Comparison of ENCODE assay signal across 33 cellular contexts in genomic region chr7:47517821-47518480, GRCh38.
DNase-seq lines count a peak whose midpoint lies in the region; ATAC-seq and TF ChIP-seq lines count a peak whose summit lies in the region.
"Had no signal": no experiment of that assay in that cellular context is flagged by ENCODE, and none has a peak within 500 bp of the region (broad histone marks: within the 10 kb centered on the region; RNA-seq: fewer than 3 reads in every experiment).

No MANE protein-coding gene starts in this region.

- peaks cover 37% of the 10 kb centered on the region for H3K4me1 Mint-ChIP-seq in endodermal cell
- H3K4me1 Mint-ChIP-seq in nephron = peaks cover 37% of the 10 kb centered on the region
- no peaks in the 10 kb centered on the region for H3K4me1 Mint-ChIP-seq in activated T-helper 17 cell treated with anti-CD3 and anti-CD28 coated beads, Interleukin-2, amount 50 U/mL, for 72 hours
- H3K4me1 Mint-ChIP-seq: stimulated activated effector memory CD8-positive, alpha-beta T cell treated with anti-CD3 and anti-CD28 coated beads, Interleukin-12 subunit alpha, Interleukin-12 subunit beta, amount 100 ng/mL, for 72 hours had no signal

- H3K4me3 Mint-ChIP-seq in endodermal cell = no peak overlapping the region
- no peak overlapping the region for H3K4me3 Mint-ChIP-seq in nephron
- no peak overlapping the region for H3K4me3 Mint-ChIP-seq in activated T-helper 17 cell treated with anti-CD3 and anti-CD28 coated beads, Interleukin-2, amount 50 U/mL, for 72 hours
- H3K4me3 Mint-ChIP-seq: activated naive CD4-positive, alpha-beta T cell treated with anti-CD3 and anti-CD28 coated beads for 36 hours; effector memory CD8-positive, alpha-beta T cell; stimulated activated effector memory CD8-positive, alpha-beta T cell treated with anti-CD3 and anti-CD28 coated beads, Interleukin-12 subunit alpha, Interleukin-12 subunit beta, amount 100 ng/mL, for 72 hours had no signal

- H3K27ac ChIP-seq in GM23248 = peak overlapping the region; percentile 83
- H3K27ac ChIP-seq in endodermal cell (ENCODE audit: low read depth, low read length) = no peak overlapping the region
- peak overlapping the region; percentile 21 for H3K27ac ChIP-seq in subcutaneous abdominal adipose tissue (ENCODE audit: low read depth, low read length)
- H3K27ac ChIP-seq: colonic mucosa, suprapubic skin, WERI-Rb-1 had no signal

- H3K27me3 Mint-ChIP-seq in endodermal cell (ENCODE audit: insufficient read depth) (no peaks in the 10 kb centered on the region), nephron (ENCODE audit: low read depth) (no peaks in the 10 kb centered on the region)
- H3K27me3 Mint-ChIP-seq in activated T-helper 17 cell treated with anti-CD3 and anti-CD28 coated beads, Interleukin-2, amount 50 U/mL, for 72 hours = no peaks in the 10 kb centered on the region
- H3K27me3 Mint-ChIP-seq: effector memory CD8-positive, alpha-beta T cell had no signal

- in situ Hi-C loops in GM23248 (cut with MboI) = no loop called here

- H3K9me3 Mint-ChIP-seq in endodermal cell (no peaks in the 10 kb centered on the region), nephron (no peaks in the 10 kb centered on the region)
- H3K9me3 Mint-ChIP-seq in activated T-helper 17 cell treated with anti-CD3 and anti-CD28 coated beads, Interleukin-2, amount 50 U/mL, for 72 hours = no peaks in the 10 kb centered on the region
- H3K9me3 Mint-ChIP-seq: activated naive CD4-positive, alpha-beta T cell treated with anti-CD3 and anti-CD28 coated beads for 36 hours had no signal

- H3K9ac ChIP-seq in GM23248 (peak overlapping the region; percentile 63; the same call in 1 of the 2 replicates), endodermal cell (ENCODE audit: extremely low read depth, low read length, poor library complexity, severe bottlenecking) (no peak overlapping the region), subcutaneous abdominal adipose tissue (ENCODE audit: low read length in 5 of 5) (no peak overlapping the region)

- DNase-seq in GM23248 = no peak
- no peak for DNase-seq in endodermal cell
- no peak for DNase-seq in mucosa of gallbladder (ENCODE audit: low spot score)
- DNase-seq: activated CD4-positive, alpha-beta T cell treated with anti-CD3 and anti-CD28 coated beads, Interleukin-2, amount 50 U/mL, for 1 hour; activated naive CD4-positive, alpha-beta T cell treated with anti-CD3 and anti-CD28 coated beads for 36 hours; amygdala; colonic mucosa; effector memory CD8-positive, alpha-beta T cell; H7; head of caudate nucleus; kidney glomerular epithelial cell; NCI-H1105; NCI-H1930; NCI-H526; NK-92 treated with Interleukin-12 subunit alpha and Interleukin-12 subunit beta, amount 100 ng/mL, for 24 hours; occipital lobe; SIG-M5; stimulated activated CD4-positive, alpha-beta T cell treated with anti-CD3 and anti-CD28 coated beads, Interleukin-12 subunit alpha, Interleukin-12 subunit beta, amount 100 ng/mL, for 4 hours; stimulated activated CD4-positive, alpha-beta T cell treated with anti-CD3 and anti-CD28 coated beads, Interleukin-4, amount 100 ng/mL, for 24 hours; SW 1271; T-helper 9 cell had no signal

- H2AFZ ChIP-seq in GM23248 = no peak overlapping the region

- no peaks in the 10 kb centered on the region for H3K9me3 ChIP-seq in GM23248 (ENCODE audit: low read depth)
- no peaks in the 10 kb centered on the region for H3K9me3 ChIP-seq in endodermal cell (ENCODE audit: control insufficient read depth, low read length)
- H3K9me3 ChIP-seq in subcutaneous abdominal adipose tissue (ENCODE audit: control insufficient read depth in 5 of 5, low read length in 5 of 5) = no peaks in the 10 kb centered on the region
- H3K9me3 ChIP-seq: BLaER1 treated with 17β-estradiol and CSF1 and Interleukin-3, amounts not matched to agents 10 nM and 100 nM; colonic mucosa; right atrium auricular region; suprapubic skin had no signal

- H3K9me2 ChIP-seq in GM23248 (ENCODE audit: insufficient read depth) = no peaks in the 10 kb centered on the region; the same call in 1 of the 2 replicates

- H3K36me3 ChIP-seq in GM23248 (ENCODE audit: low read depth) (no peaks in the 10 kb centered on the region), endodermal cell (ENCODE audit: control insufficient read depth, insufficient read depth, low read length) (no peaks in the 10 kb centered on the region), subcutaneous abdominal adipose tissue (ENCODE audit: control insufficient read depth in 5 of 5, insufficient read depth in 5 of 5, low read length in 5 of 5) (peaks cover 0 to 17% (median 3%) of the 10 kb centered on the region in 5 donors)
- H3K36me3 ChIP-seq: colonic mucosa, right atrium auricular region, suprapubic skin, WERI-Rb-1 had no signal

- no peaks in the 10 kb centered on the region for H3K27me3 ChIP-seq in GM23248 (replicated peaks; ENCODE audit: insufficient read depth)
- no peaks in the 10 kb centered on the region for H3K27me3 ChIP-seq in endodermal cell (ENCODE audit: control insufficient read depth, insufficient read depth, low read length, poor library complexity, severe bottlenecking)
- H3K27me3 ChIP-seq in subcutaneous abdominal adipose tissue (ENCODE audit: control insufficient read depth in 5 of 5, insufficient read depth in 4 of 5, low read length in 5 of 5) = no peaks in the 10 kb centered on the region
- H3K27me3 ChIP-seq: BLaER1 treated with 17β-estradiol and CSF1 and Interleukin-3, amounts not matched to agents 10 nM and 100 nM; colonic mucosa; right atrium auricular region; suprapubic skin had no signal

- no peak for ATAC-seq in activated T-helper 17 cell treated with anti-CD3 and anti-CD28 coated beads, Interleukin-2, amount 50 U/mL, for 72 hours (replicated peaks)
- ATAC-seq in HG03135 (IDR thresholded peaks at IDR 0.05; ENCODE audit: unreplicated experiment) (no peak), HG03045 (IDR thresholded peaks at IDR 0.05; ENCODE audit: unreplicated experiment) (no peak)
- ATAC-seq: effector memory CD8-positive, alpha-beta T cell; esophagus mucosa; stimulated activated effector memory CD8-positive, alpha-beta T cell treated with anti-CD3 and anti-CD28 coated beads, Interleukin-12 subunit alpha, Interleukin-12 subunit beta, amount 100 ng/mL, for 72 hours had no signal

- H3K27ac Mint-ChIP-seq in endodermal cell (peak overlapping the region; percentile 22), nephron (peak overlapping the region in 2 of 3 experiments; percentile 72 to 73)
- H3K27ac Mint-ChIP-seq in activated T-helper 17 cell treated with anti-CD3 and anti-CD28 coated beads, Interleukin-2, amount 50 U/mL, for 72 hours = no peak overlapping the region
- H3K27ac Mint-ChIP-seq: activated naive CD4-positive, alpha-beta T cell treated with anti-CD3 and anti-CD28 coated beads for 36 hours; effector memory CD8-positive, alpha-beta T cell; stimulated activated effector memory CD8-positive, alpha-beta T cell treated with anti-CD3 and anti-CD28 coated beads, Interleukin-12 subunit alpha, Interleukin-12 subunit beta, amount 100 ng/mL, for 72 hours had no signal

- H3K4me3 ChIP-seq in GM23248 = no peak overlapping the region
- no peak overlapping the region for H3K4me3 ChIP-seq in endodermal cell (ENCODE audit: low read length)
- no peak overlapping the region for H3K4me3 ChIP-seq in subcutaneous abdominal adipose tissue (ENCODE audit: low read depth in 1 of 5, low read length in 5 of 5)
- H3K4me3 ChIP-seq: BLaER1 treated with 17β-estradiol and CSF1 and Interleukin-3, amounts not matched to agents 10 nM and 100 nM; colonic mucosa; lung; right atrium auricular region; suprapubic skin had no signal

- peaks cover 38% of the 10 kb centered on the region for H3K79me2 ChIP-seq in GM23248 (ENCODE audit: insufficient read depth)

- H3K36me3 Mint-ChIP-seq in endodermal cell (ENCODE audit: low read depth) (peaks cover 8% of the 10 kb centered on the region), nephron (ENCODE audit: low read depth) (peaks cover 37% of the 10 kb centered on the region)
- no peaks in the 10 kb centered on the region for H3K36me3 Mint-ChIP-seq in activated T-helper 17 cell treated with anti-CD3 and anti-CD28 coated beads, Interleukin-2, amount 50 U/mL, for 72 hours (ENCODE audit: low read depth)
- H3K36me3 Mint-ChIP-seq: stimulated activated effector memory CD8-positive, alpha-beta T cell treated with anti-CD3 and anti-CD28 coated beads, Interleukin-12 subunit alpha, Interleukin-12 subunit beta, amount 100 ng/mL, for 72 hours had no signal

- 97 to 98% methylated on average over 10 of the region's 10 CpGs for WGBS in GM23248 (ENCODE audit: low coverage in 1 of 2, low lambda C conversion rate in 2 of 2, missing lambda C conversion rate in 2 of 2), 2 experiments
- 95% methylated on average over 10 of the region's 10 CpGs for WGBS in endodermal cell (ENCODE audit: insufficient coverage in 1 of 2, insufficient read length in 1 of 2), 2 experiments

- no peak for TF ChIP-seq CTCF in endodermal cell (conservative IDR thresholded peaks at IDR 0.05)
- TF ChIP-seq CTCF in nephron (IDR thresholded peaks at IDR 0.05; ENCODE audit: unreplicated experiment in 3 of 3) = no peak

- peaks cover 49% of the 10 kb centered on the region for H3F3A ChIP-seq in GM23248 (ENCODE audit: insufficient read depth)

- no peak overlapping the region for H3K4me2 ChIP-seq in GM23248 (ENCODE audit: unreplicated experiment)

- H3K4me1 ChIP-seq in GM23248 (ENCODE audit: insufficient read depth) (peaks cover 49% of the 10 kb centered on the region), endodermal cell (ENCODE audit: control insufficient read depth, insufficient read depth, low read length) (peaks cover 10% of the 10 kb centered on the region), subcutaneous abdominal adipose tissue (ENCODE audit: control insufficient read depth in 5 of 5, insufficient read depth in 5 of 5, low read length in 5 of 5) (peaks cover 2 to 43% (median 36%) of the 10 kb centered on the region in 5 donors)

- H4K20me1 ChIP-seq in GM23248 (ENCODE audit: insufficient read depth) = no peaks in the 10 kb centered on the region
